9 cellular contexts compared by ENCODE assay signal in genomic region chr12:55925371-55925770, GRCh38. TPM values are rescaled to one million over a fixed set of nuclear protein-coding genes. Genes with fewer than 3 reads are reported as not detected.
A peak's percentile ranks its signal among the peaks of the same experiment; 100 is the strongest.
DNase-seq lines count a peak whose midpoint lies in the region; ATAC-seq and TF ChIP-seq lines count a peak whose summit lies in the region.
"Had no signal": no experiment of that assay in that cellular context is flagged by ENCODE, and none has a peak within 500 bp of the region (broad histone marks: within the 10 kb centered on the region; RNA-seq: fewer than 3 reads in every experiment).

No MANE protein-coding gene starts in this region.

- H3K4me3 ChIP-seq in GM06990 (replicated peaks; ENCODE audit: low read depth, low read length) (peak overlapping the region; percentile 74), SU-DHL-6 (ENCODE audit: insufficient read depth, low read length, poor library complexity, severe bottlenecking) (peak overlapping the region; percentile 92), hepatocyte (no peak overlapping the region), dorsolateral prefrontal cortex (peak overlapping the region in 17 of 59 donors; percentile 76 to 99 (median 98))

- H3K9ac ChIP-seq in SU-DHL-6 (ENCODE audit: low read length) = peak overlapping the region; percentile 91

- peaks cover 6% of the 10 kb centered on the region; the same call in 1 of the 2 replicates for H4K20me1 ChIP-seq in SU-DHL-6 (ENCODE audit: low read depth, low read length)
- H4K20me1 ChIP-seq in hepatocyte (ENCODE audit: insufficient read depth, poor library complexity, severe bottlenecking) = no peaks in the 10 kb centered on the region

- H3K9me3 ChIP-seq in SU-DHL-6 (ENCODE audit: insufficient read depth, low read length) (no peaks in the 10 kb centered on the region), hepatocyte (ENCODE audit: low read depth) (no peaks in the 10 kb centered on the region)

- intact Hi-C loops in dorsolateral prefrontal cortex (cut with DNase I) = loop anchor here (5.0 kb wide), 2 partner anchors 183 to 188 kb away; partner anchors contain the start of gene GDF11 (in 1 of the 2)

- H2AFZ ChIP-seq in SU-DHL-6 (ENCODE audit: low read depth, low read length, severe bottlenecking) (no peak overlapping the region), hepatocyte (no peak overlapping the region)

- H3K4me1 ChIP-seq in hepatocyte (ENCODE audit: insufficient read depth) = peaks cover 19% of the 10 kb centered on the region

- H3F3A ChIP-seq in SU-DHL-6 (ENCODE audit: insufficient read depth) = peaks cover 51% of the 10 kb centered on the region

- H3K9me2 ChIP-seq in SU-DHL-6 (replicated peaks; ENCODE audit: insufficient read depth, low read length) (no peaks in the 10 kb centered on the region), hepatocyte (replicated peaks; ENCODE audit: insufficient read depth) (no peaks in the 10 kb centered on the region)

- TF ChIP-seq CTCF in 22Rv1 (IDR thresholded peaks at IDR 0.05) = no peak
- TF ChIP-seq CTCF in GM06990 (IDR thresholded peaks at IDR 0.05; ENCODE audit: insufficient read depth, low read length, poor library complexity, severe bottlenecking) = no peak
- no peak for TF ChIP-seq CTCF in SU-DHL-6 (IDR thresholded peaks at IDR 0.05; ENCODE audit: insufficient read depth, low read length, poor library complexity, severe bottlenecking)
- TF ChIP-seq CTCF in hepatocyte (IDR thresholded peaks at IDR 0.05; ENCODE audit: poor library complexity) = no peak
- no peak for TF ChIP-seq CTCF in dorsolateral prefrontal cortex (IDR thresholded peaks at IDR 0.05 in 54 of 56, conservative IDR thresholded peaks at IDR 0.05 in 2 of 56; ENCODE audit: low read depth in 1 of 56, partially characterized antibody in 56 of 56)

- H3K36me3 ChIP-seq in GM06990 (ENCODE audit: control insufficient read depth, insufficient read depth, low read length) (peaks cover 2% of the 10 kb centered on the region), SU-DHL-6 (ENCODE audit: low read length) (peaks cover 9% of the 10 kb centered on the region; the same call in 1 of the 2 replicates), hepatocyte (replicated peaks; ENCODE audit: insufficient read depth, low read depth) (no peaks in the 10 kb centered on the region)

- H3K27ac ChIP-seq in 22Rv1 = peak overlapping the region; percentile 100
- H3K27ac ChIP-seq in SU-DHL-6 (ENCODE audit: low read depth, low read length) = peak overlapping the region; percentile 100
- H3K27ac ChIP-seq in hepatocyte = peak overlapping the region; percentile 97
- peak overlapping the region in 8 of 59 donors; percentile 93 to 99 (median 98) for H3K27ac ChIP-seq in dorsolateral prefrontal cortex

- H3K27me3 ChIP-seq in GM06990 (replicated peaks; ENCODE audit: control insufficient read depth, insufficient read depth, low read length) (no peaks in the 10 kb centered on the region), SU-DHL-6 (ENCODE audit: low read length) (no peaks in the 10 kb centered on the region), hepatocyte (no peaks in the 10 kb centered on the region), dorsolateral prefrontal cortex (no peaks in the 10 kb centered on the region)

- WGBS in hepatocyte (ENCODE audit: low lambda C conversion rate, missing lambda C conversion rate) = 98% methylated on average over 4 of the region's 4 CpGs

- ATAC-seq in HG03378 (IDR thresholded peaks at IDR 0.05; ENCODE audit: unreplicated experiment) = no peak

- DNase-seq in GM06990 (ENCODE audit: extremely low read depth, insufficient read length) = no peak
- DNase-seq in hepatocyte (ENCODE audit: low spot score) = no peak
- no peak for DNase-seq in CD1c-positive myeloid dendritic cell (ENCODE audit: extremely low spot score)
- DNase-seq in NCI-H2029 (lab: John Stamatoyannopoulos, UW) = no peak
- DNase-seq in dorsolateral prefrontal cortex = no peak
- DNase-seq: retina had no signal

- H3K4me2 ChIP-seq in SU-DHL-6 (ENCODE audit: low read depth, low read length, poor library complexity, severe bottlenecking) (peak overlapping the region; percentile 86), hepatocyte (peak overlapping the region; percentile 85)

- H3K79me2 ChIP-seq in SU-DHL-6 (ENCODE audit: insufficient read depth, low read length) = peaks cover 68% of the 10 kb centered on the region
- H3K79me2 ChIP-seq in hepatocyte = peaks cover 73% of the 10 kb centered on the region

RNA-seq across cellular contexts. Expression of gene PYM1, which starts 2.3 kb away (rescaled TPM):
- total RNA-seq in hepatocyte = 33.7 and 44.5 TPM in 2 replicates
- polyA plus RNA-seq in hepatocyte = 39.9 and 51.1 TPM in 2 replicates
- total RNA-seq in dorsolateral prefrontal cortex = 10 to 100 TPM in 118 of 120 experiments, 1 to 10 TPM in 2; 9.6 to 27.3 (median 17.6) TPM

RNA-seq across cellular contexts. Expression of gene DGKA, which starts 5.6 kb away (rescaled TPM):
- 25.3 and 27.0 TPM in 2 replicates for total RNA-seq in hepatocyte
- polyA plus RNA-seq in hepatocyte = 25.4 and 25.9 TPM in 2 replicates
- 10 to 100 TPM; 23.7 to 83.8 (median 48.3) TPM for total RNA-seq in dorsolateral prefrontal cortex

RNA-seq across cellular contexts. Expression of gene PMEL, which starts 40.5 kb away (rescaled TPM):
- 8.6 and 15.3 TPM in 2 replicates for total RNA-seq in hepatocyte
- 27.9 and 34.2 TPM in 2 replicates for polyA plus RNA-seq in hepatocyte
- 1 to 10 TPM in 5 of 120 experiments, under 1 TPM in 17, not detected in 98; 0.25 to 1.7 (median 0.76) TPM for total RNA-seq in dorsolateral prefrontal cortex

RNA-seq across cellular contexts. Expression of gene CDK2, which starts 41.3 kb away (rescaled TPM):
- 26.6 and 31.1 TPM in 2 replicates for total RNA-seq in hepatocyte
- 23.9 and 25.8 TPM in 2 replicates for polyA plus RNA-seq in hepatocyte
- 10 to 100 TPM in 16 of 120 experiments, 1 to 10 TPM in 104; 2.0 to 21.4 (median 6.5) TPM for total RNA-seq in dorsolateral prefrontal cortex

RNA-seq across cellular contexts. Expression of gene RAB5B, which starts 48.5 kb away (rescaled TPM):
- total RNA-seq in hepatocyte = 79.1 and 93.4 TPM in 2 replicates
- polyA plus RNA-seq in hepatocyte = 101 and 103 TPM in 2 replicates
- total RNA-seq in dorsolateral prefrontal cortex = 100 to 1,000 TPM; 148 to 223 (median 185) TPM
